10 cellular contexts compared by ENCODE assay signal in the genomic region with DNA sequence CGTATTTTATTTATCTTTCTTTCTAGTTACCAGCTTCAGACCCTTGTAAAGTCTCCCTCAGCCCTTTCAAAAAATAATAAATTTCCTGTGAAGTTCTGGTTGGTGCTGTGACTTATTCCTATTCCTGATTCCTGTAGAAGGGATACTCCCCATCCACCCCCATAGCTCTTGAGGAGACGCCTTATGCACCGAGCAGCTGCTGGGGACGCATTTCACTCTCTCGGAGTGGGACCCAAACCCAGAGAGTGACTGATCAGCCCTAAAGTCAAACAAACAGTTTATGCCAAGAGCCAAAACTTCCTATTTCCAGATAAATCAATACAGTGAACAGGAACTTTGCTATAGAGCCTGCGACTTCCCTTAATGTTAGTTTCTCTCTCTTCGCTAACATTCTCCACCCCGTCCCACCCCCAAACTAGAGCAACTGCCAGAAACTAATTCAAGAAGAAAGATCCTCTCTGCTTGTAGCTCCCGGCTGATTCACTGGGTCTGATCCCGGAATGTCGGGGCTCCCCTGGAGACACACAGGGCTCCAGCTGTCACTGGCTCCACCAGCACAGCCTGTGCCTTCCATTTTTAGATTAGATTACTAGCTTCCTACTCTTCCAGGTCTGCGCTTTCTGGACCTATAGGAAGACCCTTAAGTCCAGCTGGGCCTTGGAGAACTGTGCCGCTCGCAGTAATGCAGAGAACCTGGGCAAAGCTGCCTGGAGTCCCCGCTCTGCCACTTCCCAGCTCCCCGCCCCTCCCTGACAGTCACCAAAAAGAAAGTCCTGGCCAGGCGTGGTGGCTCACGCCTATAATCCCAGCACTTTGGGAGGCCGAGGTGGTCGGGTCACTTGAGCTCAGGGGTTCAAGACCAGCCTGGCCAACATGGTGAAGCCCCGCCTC. TPM values are rescaled to one million over a fixed set of nuclear protein-coding genes. Genes with fewer than 3 reads are reported as not detected.
DNase-seq lines count a peak whose midpoint lies in the region; ATAC-seq and TF ChIP-seq lines count a peak whose summit lies in the region.
"Had no signal": no experiment of that assay in that cellular context is flagged by ENCODE, and none has a peak within 500 bp of the region (broad histone marks: within the 10 kb centered on the region; RNA-seq: fewer than 3 reads in every experiment).

No MANE protein-coding gene starts in this region.

- DNase-seq in AG20443 (ENCODE audit: low spot score) (peak; percentile 66), T-cell (no peak), Right ventricle myocardium inferior (ENCODE audit: missing footprints) (peak; percentile 81), osteoblast (ENCODE audit: insufficient read length, low spot score, missing footprints) (peak; percentile 79), OCI-LY7 (ENCODE audit: low spot score) (no peak), NCI-H524 (lab: John Stamatoyannopoulos, UW) (no peak)
- DNase-seq: NCI-H1048, SW 1271 had no signal

- CTCF ChIA-PET in T-cell (lab: Charles Lee) (interaction anchor here in 1 of 2 donors (0.5 kb wide), 1 partner anchor 1225 kb away, joined by 3 read pairs; no protein-coding TSS in a partner anchor), OCI-LY7 (lab: Charles Lee; ENCODE audit: unreplicated experiment) (no interaction called here)

- peaks cover 25% of the 10 kb centered on the region for H3K36me3 ChIP-seq in osteoblast (ENCODE audit: insufficient read depth, low read length)
- H3K36me3 ChIP-seq in OCI-LY7 (ENCODE audit: insufficient read depth, low read length): peaks cover 50% of the 10 kb centered on the region

- H4K20me1 ChIP-seq in osteoblast (ENCODE audit: insufficient read depth, low read length) (peaks cover 6% of the 10 kb centered on the region), OCI-LY7 (ENCODE audit: insufficient read depth, low read length) (no peaks in the 10 kb centered on the region)

- peaks cover 22% of the 10 kb centered on the region for H3K36me3 Mint-ChIP-seq in T-cell

- H3K4me3 ChIP-seq in osteoblast (ENCODE audit: insufficient read depth, low read length) (peak overlapping the region; percentile 26), OCI-LY7 (ENCODE audit: low read depth, low read length, poor library complexity, severe bottlenecking) (no peak overlapping the region)

- H3K79me2 ChIP-seq in osteoblast (ENCODE audit: insufficient read depth, low read length) (no peaks in the 10 kb centered on the region), OCI-LY7 (ENCODE audit: insufficient read depth, low read depth, low read length) (no peaks in the 10 kb centered on the region)

- POLR2A ChIA-PET in T-cell (lab: Charles Lee): interaction anchor here in 1 of 2 donors (1.1 kb wide), 1 partner anchor 43 kb away, joined by 3 read pairs; no protein-coding TSS in a partner anchor
- POLR2A ChIA-PET in OCI-LY7 (lab: Charles Lee): no interaction called here

- intact Hi-C loops in Right ventricle myocardium inferior (cut with DNase I): loop anchor here (5.0 kb wide), 2 partner anchors 43 to 83 kb away; a partner anchor contains a TSS
- intact Hi-C loops in OCI-LY7 (cut with micrococcal nuclease; ENCODE audit: unreplicated experiment): no loop called here

- no peak overlapping the region for H3K4me3 Mint-ChIP-seq in T-cell

- BruUV-seq in OCI-LY7 (replicated peaks; lab: Mats Ljungman, UMichigan): no TSS peak

- no peaks in the 10 kb centered on the region for H3K9me3 ChIP-seq in osteoblast (ENCODE audit: low read depth, low read length)
- H3K9me3 ChIP-seq in OCI-LY7 (ENCODE audit: low read length): no peaks in the 10 kb centered on the region

- H3K9me2 ChIP-seq in OCI-LY7 (ENCODE audit: insufficient read depth, low read length): no peaks in the 10 kb centered on the region

- H3K4me1 ChIP-seq in osteoblast (ENCODE audit: insufficient read depth, low read length) (peaks cover 18% of the 10 kb centered on the region), OCI-LY7 (ENCODE audit: insufficient read depth, low read length, poor library complexity, severe bottlenecking) (no peaks in the 10 kb centered on the region)

- H3K4me2 ChIP-seq in osteoblast (ENCODE audit: insufficient read depth, low read length) (peak overlapping the region; percentile 57), OCI-LY7 (ENCODE audit: low read length) (no peak overlapping the region)

- H3K27me3 Mint-ChIP-seq in T-cell: no peaks in the 10 kb centered on the region

- H3K27me3 ChIP-seq in osteoblast (ENCODE audit: insufficient read depth, low read length): no peaks in the 10 kb centered on the region

- H3K9me3 Mint-ChIP-seq in T-cell: no peaks in the 10 kb centered on the region

- H2AFZ ChIP-seq in osteoblast (ENCODE audit: low read length) (no peak overlapping the region), OCI-LY7 (ENCODE audit: low read length) (no peak overlapping the region)

- H3K4me1 Mint-ChIP-seq in T-cell: peaks cover 32 to 35% (median 32%) of the 10 kb centered on the region in 3 donors

- ATAC-seq in T-cell (replicated peaks in 1 of 4) (no peak), Right ventricle myocardium inferior (peak; percentile 65), HG03521 (IDR thresholded peaks at IDR 0.05; ENCODE audit: unreplicated experiment) (no peak), HG02610 (IDR thresholded peaks at IDR 0.05; ENCODE audit: unreplicated experiment) (no peak)

- no peak for TF ChIP-seq CTCF in osteoblast (IDR thresholded peaks at IDR 0.05; ENCODE audit: extremely low read depth, low read depth, low read length)
- TF ChIP-seq CTCF in OCI-LY7 (conservative IDR thresholded peaks at IDR 0.05; ENCODE audit: low read length): no peak

- H3K27ac Mint-ChIP-seq in T-cell: peak overlapping the region; percentile 3 to 5

- no peak overlapping the region for H3K27ac ChIP-seq in osteoblast (ENCODE audit: low read depth, low read length)
- no peak overlapping the region for H3K27ac ChIP-seq in OCI-LY7 (ENCODE audit: low read depth, low read length, poor library complexity, severe bottlenecking)

RNA-seq across cellular contexts. Expression of a gene that starts 45.2 kb away (rescaled TPM):
- 10 to 100 TPM in 4 of 5 donors, 1 to 10 TPM in 1; 7.9 to 16.7 (median 13.6) TPM for total RNA-seq in T-cell
- 4.5 TPM for total RNA-seq in Right ventricle myocardium inferior
- 3.8 and 4.3 TPM in 2 replicates for total RNA-seq in osteoblast
- total RNA-seq in OCI-LY7 (2014; rRNA removed; shearing (Covaris generic)): 4.5 and 7.7 TPM in 2 replicates
- total RNA-seq in OCI-LY7 (2022): 5.1 and 5.5 TPM in 2 replicates

Comparison
In these comparisons a context has a peak if more than half of its experiments do, and no peak if none do; other contexts are left out.
1. DNase-seq: peak in AG20443 (single experiment), Right ventricle myocardium inferior (single experiment) and osteoblast (single experiment); none in T-cell (0 of 34), OCI-LY7 (single experiment) and NCI-H524 (0 of 2).